In genomic region chr10:59433720-59434428, GRCh38 we compare ENCODE assay signal across 1 cellular context.
TF ChIP-seq lines count a peak whose summit lies in the region.

No MANE protein-coding gene starts in this region.

TF ChIP-seq in SK-N-SH treated with all-trans-retinoic acid at 6 μM for 48 hours, 23 proteins besides CTCF, POLR2A, EP300 and RAD21 (continued from another document):
- TF ChIP-seq, protein P1, sequence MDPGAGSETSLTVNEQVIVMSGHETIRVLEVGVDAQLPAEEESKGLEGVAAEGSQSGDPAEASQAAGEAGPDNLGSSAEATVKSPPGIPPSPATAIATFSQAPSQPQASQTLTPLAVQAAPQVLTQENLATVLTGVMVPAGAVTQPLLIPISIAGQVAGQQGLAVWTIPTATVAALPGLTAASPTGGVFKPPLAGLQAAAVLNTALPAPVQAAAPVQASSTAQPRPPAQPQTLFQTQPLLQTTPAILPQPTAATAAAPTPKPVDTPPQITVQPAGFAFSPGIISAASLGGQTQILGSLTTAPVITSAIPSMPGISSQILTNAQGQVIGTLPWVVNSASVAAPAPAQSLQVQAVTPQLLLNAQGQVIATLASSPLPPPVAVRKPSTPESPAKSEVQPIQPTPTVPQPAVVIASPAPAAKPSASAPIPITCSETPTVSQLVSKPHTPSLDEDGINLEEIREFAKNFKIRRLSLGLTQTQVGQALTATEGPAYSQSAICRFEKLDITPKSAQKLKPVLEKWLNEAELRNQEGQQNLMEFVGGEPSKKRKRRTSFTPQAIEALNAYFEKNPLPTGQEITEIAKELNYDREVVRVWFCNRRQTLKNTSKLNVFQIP (CRISPR knock-in tag; IDR thresholded peaks at IDR 0.05; ENCODE audit: borderline replicate concordance, low read depth) = 0 out of 2 replicates have a peak, but pooled peaks have one; percentile 19
- TF ChIP-seq TSHZ2 (CRISPR knock-in tag; IDR thresholded peaks at IDR 0.05) = no peak
- no peak for TF ChIP-seq ARNTL (CRISPR knock-in tag; IDR thresholded peaks at IDR 0.05; ENCODE audit: borderline replicate concordance, low read depth)
